ENCODE assay signal across 8 cellular contexts in the genomic region with DNA sequence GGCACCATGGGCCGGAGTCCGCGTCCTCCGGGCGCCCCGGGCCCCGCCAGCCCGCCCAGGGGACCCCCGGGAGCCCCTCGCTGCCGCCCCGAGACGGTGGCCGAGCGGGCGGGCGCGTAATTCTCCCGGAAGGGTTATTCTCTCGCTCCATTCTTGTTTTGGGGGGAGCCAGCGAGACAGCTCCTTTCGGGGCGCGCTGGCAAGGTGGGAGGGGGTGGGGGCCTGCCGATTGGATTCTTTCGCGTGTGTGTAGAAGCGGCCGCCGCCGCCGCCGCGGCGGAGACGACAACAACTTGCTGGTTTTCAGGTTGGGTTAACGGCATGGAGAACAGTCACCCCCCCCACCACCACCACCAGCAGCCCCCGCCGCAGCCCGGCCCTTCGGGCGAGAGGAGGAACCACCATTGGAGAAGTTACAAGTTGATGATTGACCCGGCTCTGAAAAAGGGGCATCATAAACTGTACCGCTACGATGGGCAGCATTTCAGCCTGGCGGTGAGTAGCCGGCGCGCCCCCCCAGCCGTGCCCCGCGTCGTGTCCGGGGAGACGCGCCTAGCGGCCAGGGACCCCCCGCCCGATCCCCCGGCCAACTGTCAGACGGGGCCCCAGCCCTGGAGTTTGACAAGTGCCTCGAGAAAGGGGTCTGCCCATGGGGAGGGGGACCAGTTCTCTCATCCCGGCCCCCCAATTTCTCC. TPM values are rescaled to one million over a fixed set of nuclear protein-coding genes. Genes with fewer than 3 reads are reported as not detected.
DNase-seq lines count a peak whose midpoint lies in the region; ATAC-seq and TF ChIP-seq lines count a peak whose summit lies in the region.

No MANE protein-coding gene starts in this region.

- H3K4me1 Mint-ChIP-seq in activated naive CD8-positive, alpha-beta T cell (ENCODE audit: low read depth): peaks cover 41% of the 10 kb centered on the region

- TF ChIP-seq EP300 in sigmoid colon (IDR thresholded peaks at IDR 0.05): no peak

- no TSS peak for BruUV-seq in OCI-LY7 (replicated peaks; lab: Mats Ljungman, UMichigan)

- peaks cover 20% of the 10 kb centered on the region for H3K36me3 ChIP-seq in OCI-LY7 (ENCODE audit: insufficient read depth, low read length)
- H3K36me3 ChIP-seq in sigmoid colon: peaks cover 11 to 21% (median 14%) of the 10 kb centered on the region in 4 donors

- peak overlapping the region; percentile 95 for H3K4me3 Mint-ChIP-seq in activated naive CD8-positive, alpha-beta T cell

- peaks cover 6% of the 10 kb centered on the region; the same call in 1 of the 2 replicates for H4K20me1 ChIP-seq in OCI-LY7 (ENCODE audit: insufficient read depth, low read length)

- intact Hi-C loops in OCI-LY7 (cut with micrococcal nuclease; ENCODE audit: unreplicated experiment): loop anchor here (5.0 kb wide), 2 partner anchors 177 to 203 kb away; partner anchors contain the start of gene ORAI1
- intact Hi-C loops in right cardiac atrium (cut with DNase I): no loop called here
- intact Hi-C loops in sigmoid colon (cut with DNase I): loop anchor here (10.0 kb wide), 1 partner anchor 260 kb away; no protein-coding TSS in a partner anchor

- WGBS in right cardiac atrium: under 1% methylated on average over 63 of the region's 63 CpGs
- 1% methylated on average over 63 of the region's 63 CpGs for WGBS in sigmoid colon, 2 donors

- CTCF ChIA-PET in OCI-LY7 (lab: Charles Lee; ENCODE audit: unreplicated experiment): interaction anchor here (1.0 to 1.3 kb wide), 2 partner anchors 9 to 84 kb away, joined by 7 read pairs; no protein-coding TSS in a partner anchor

- H3K9me3 Mint-ChIP-seq in activated naive CD8-positive, alpha-beta T cell (ENCODE audit: low read depth): no peaks in the 10 kb centered on the region

- no peak for ATAC-seq in right cardiac atrium

- POLR2A ChIA-PET in OCI-LY7 (lab: Charles Lee): interaction anchor here (0.6 to 0.8 kb wide), 4 partner anchors 15 to 956 kb away, joined by 3 to 6 read pairs (median 4); no protein-coding TSS in a partner anchor

- no peaks in the 10 kb centered on the region for H3K27me3 ChIP-seq in right cardiac atrium (ENCODE audit: control insufficient read depth, insufficient read depth)
- no peaks in the 10 kb centered on the region for H3K27me3 ChIP-seq in sigmoid colon

- H3K79me2 ChIP-seq in OCI-LY7 (ENCODE audit: insufficient read depth, low read depth, low read length): peaks cover 32% of the 10 kb centered on the region; the same call in 1 of the 2 replicates

- peak overlapping the region; percentile 94 for H3K4me2 ChIP-seq in OCI-LY7 (ENCODE audit: low read length)

- H3K4me1 ChIP-seq in OCI-LY7 (ENCODE audit: insufficient read depth, low read length, poor library complexity, severe bottlenecking) (peaks cover 59% of the 10 kb centered on the region), right cardiac atrium (ENCODE audit: control insufficient read depth, insufficient read depth, low read length) (peaks cover 7% of the 10 kb centered on the region), sigmoid colon (peaks cover 0 to 38% (median 33%) of the 10 kb centered on the region in 4 donors)

- H2AFZ ChIP-seq in OCI-LY7 (ENCODE audit: low read length): no peak overlapping the region

- H3K27me3 Mint-ChIP-seq in activated naive CD8-positive, alpha-beta T cell: no peaks in the 10 kb centered on the region

- H3K4me3 ChIP-seq in OCI-LY7 (ENCODE audit: low read depth, low read length, poor library complexity, severe bottlenecking) (peak overlapping the region; percentile 75), right cardiac atrium (ENCODE audit: low read length) (peak overlapping the region; percentile 97), sigmoid colon (peak overlapping the region; percentile 62 to 81 (median 78))

- H3K27ac ChIP-seq in OCI-LY7 (ENCODE audit: low read depth, low read length, poor library complexity, severe bottlenecking) (peak overlapping the region; percentile 66), right cardiac atrium (ENCODE audit: low read length) (peak overlapping the region; percentile 89), sigmoid colon (peak overlapping the region; percentile 100)

- no peak for TF ChIP-seq CTCF in OCI-LY7 (conservative IDR thresholded peaks at IDR 0.05; ENCODE audit: low read length)
- peak in 1 of 4 experiments; percentile 13 for TF ChIP-seq CTCF in sigmoid colon (IDR thresholded peaks at IDR 0.05)

- DNase-seq in NCI-H2107 treated with DMSO at 0.1 percent for 48 hours (lab: John Stamatoyannopoulos, UW; ENCODE audit: unreplicated experiment) (peak; percentile 29), NCI-H2107 (lab: John Stamatoyannopoulos, UW) (no peak), OCI-LY7 (ENCODE audit: low spot score) (peak; percentile 57), right cardiac atrium (peak in 2 of 3 donors; percentile 77 to 79), sigmoid colon (peak; percentile 74), NCI-H1048 (lab: John Stamatoyannopoulos, UW) (no peak), NCI-H2196 (lab: John Stamatoyannopoulos, UW; ENCODE audit: unreplicated experiment) (no peak)

- peak overlapping the region; percentile 96 for H3K27ac Mint-ChIP-seq in activated naive CD8-positive, alpha-beta T cell

- TF ChIP-seq POLR2A in sigmoid colon (IDR thresholded peaks at IDR 0.05): no peak

- H3K36me3 Mint-ChIP-seq in activated naive CD8-positive, alpha-beta T cell: peaks cover 2% of the 10 kb centered on the region

- H3K9me2 ChIP-seq in OCI-LY7 (ENCODE audit: insufficient read depth, low read length): no peaks in the 10 kb centered on the region

- H3K9me3 ChIP-seq in OCI-LY7 (ENCODE audit: low read length) (no peaks in the 10 kb centered on the region), right cardiac atrium (ENCODE audit: control insufficient read depth, low read length) (no peaks in the 10 kb centered on the region), sigmoid colon (no peaks in the 10 kb centered on the region)

RNA-seq across cellular contexts. Expression of gene SETD1B, which starts 0.8 kb away (rescaled TPM):
- 3.3 and 4.7 TPM in 2 replicates for total RNA-seq in OCI-LY7 (2014; rRNA removed; shearing (Covaris generic))
- total RNA-seq in OCI-LY7 (2022) (22.5 and 24.3 TPM in 2 replicates), right cardiac atrium (10 to 100 TPM in 3 of 4 donors, 1 to 10 TPM in 1; 9.6 to 14.9 (median 13.0) TPM), sigmoid colon (10 to 100 TPM in 2 of 4 donors, 1 to 10 TPM in 2; 7.6 to 16.9 (median 11.4) TPM)
- polyA plus RNA-seq in right cardiac atrium (7.6 TPM), sigmoid colon (10 to 100 TPM in 1 of 3 donors, 1 to 10 TPM in 2; 2.4 to 16.0 (median 3.0) TPM)

RNA-seq across cellular contexts. Expression of gene RHOF, which starts 11.1 kb away (rescaled TPM):
- 23.5 and 29.2 TPM in 2 replicates for total RNA-seq in OCI-LY7 (2014; rRNA removed; shearing (Covaris generic))
- total RNA-seq in OCI-LY7 (2022) (45.7 and 53.7 TPM in 2 replicates), right cardiac atrium (10 to 100 TPM; 15.2 to 23.3 (median 22.0) TPM), sigmoid colon (10 to 100 TPM in 1 of 4 donors, 1 to 10 TPM in 3; 7.6 to 15.0 (median 8.1) TPM)
- polyA plus RNA-seq in right cardiac atrium (11.2 TPM), sigmoid colon (100 to 1,000 TPM in 1 of 3 donors, 10 to 100 TPM in 2; 35.4 to 132 (median 48.9) TPM)

RNA-seq across cellular contexts. Expression of gene HPD, which starts 54.1 kb away (rescaled TPM):
- not detected in 2 replicates for total RNA-seq in OCI-LY7 (2014; rRNA removed; shearing (Covaris generic))
- total RNA-seq in OCI-LY7 (2022) (not detected in 2 replicates), right cardiac atrium (1 to 10 TPM; 1.3 to 5.1 (median 1.4) TPM), sigmoid colon (1 to 10 TPM in 1 of 4 donors, under 1 TPM in 3; 0.27 to 2.8 (median 0.34) TPM)
- polyA plus RNA-seq in right cardiac atrium (2.0 TPM), sigmoid colon (1 to 10 TPM in 1 of 3 donors, under 1 TPM in 1, not detected in 1; 0.86 to 2.4 TPM)

Comparison
In these comparisons a context has a peak if more than half of its experiments do, and no peak if none do; other contexts are left out.
1. DNase-seq: peak in NCI-H2107 treated with DMSO at 0.1 percent for 48 hours (single experiment), OCI-LY7 (single experiment), right cardiac atrium (2 of 3) and sigmoid colon (single experiment); none in NCI-H2107 (single experiment), NCI-H1048 (single experiment) and NCI-H2196 (single experiment).
2. intact Hi-C loops: an anchor here in OCI-LY7 (5.0 kb wide) and sigmoid colon (10.0 kb wide); none called in right cardiac atrium.
3. Peak in every context shown above with its lines, with median percentiles within 50 percentile points of each other: H3K27ac ChIP-seq and H3K4me3 ChIP-seq.